Comparison of ENCODE assay signal across 1 cellular context in the genomic region with DNA sequence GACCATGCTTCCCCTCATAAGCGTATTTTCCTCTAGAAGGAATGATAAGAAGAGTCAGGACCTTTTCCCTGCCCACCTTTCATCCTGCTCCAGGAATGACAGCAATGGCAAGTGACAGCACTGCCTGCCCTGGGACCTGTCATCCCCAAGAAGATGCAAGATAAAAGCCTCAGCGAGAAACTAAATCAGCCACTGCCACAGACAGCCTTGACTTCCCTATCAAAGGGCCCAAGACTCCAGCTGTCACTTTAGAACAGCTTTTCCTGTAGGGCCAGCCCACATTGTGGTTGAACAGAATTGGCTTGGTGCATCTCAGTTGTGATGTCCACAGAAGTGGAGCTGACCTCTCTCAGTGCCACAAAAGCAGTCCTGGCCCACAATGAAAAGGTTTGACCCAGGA.
A peak's percentile ranks its signal among the peaks of the same experiment; 100 is the strongest.
TF ChIP-seq lines count a peak whose summit lies in the region.

No MANE protein-coding gene starts in this region.

TF ChIP-seq in GM12878, 131 proteins besides CTCF, POLR2A, EP300 and RAD21:
- TF ChIP-seq CUX1 (IDR thresholded peaks at IDR 0.05; ENCODE audit: insufficient replicate concordance, low read depth, low read length) (no peak), CBFB (IDR thresholded peaks at IDR 0.05; ENCODE audit: low read depth) (no peak), YY1 (IDR thresholded peaks at IDR 0.05; ENCODE audit: low read depth, low read length) (no peak), ASH2L (IDR thresholded peaks at IDR 0.05; ENCODE audit: borderline replicate concordance, low read depth) (no peak), RAD51 (IDR thresholded peaks at IDR 0.05) (no peak), ZZZ3 (IDR thresholded peaks at IDR 0.05; ENCODE audit: control insufficient read depth, insufficient read length, low read depth) (no peak), RUNX3 (IDR thresholded peaks at IDR 0.05; ENCODE audit: low read length) (0 out of 2 replicates have a peak, but pooled peaks have one; percentile 44), JUNB (IDR thresholded peaks at IDR 0.05) (no peak), ZBED1 (IDR thresholded peaks at IDR 0.05; ENCODE audit: borderline replicate concordance) (no peak)
